Comparison of ENCODE assay signal across 8 cellular contexts in the genomic region with DNA sequence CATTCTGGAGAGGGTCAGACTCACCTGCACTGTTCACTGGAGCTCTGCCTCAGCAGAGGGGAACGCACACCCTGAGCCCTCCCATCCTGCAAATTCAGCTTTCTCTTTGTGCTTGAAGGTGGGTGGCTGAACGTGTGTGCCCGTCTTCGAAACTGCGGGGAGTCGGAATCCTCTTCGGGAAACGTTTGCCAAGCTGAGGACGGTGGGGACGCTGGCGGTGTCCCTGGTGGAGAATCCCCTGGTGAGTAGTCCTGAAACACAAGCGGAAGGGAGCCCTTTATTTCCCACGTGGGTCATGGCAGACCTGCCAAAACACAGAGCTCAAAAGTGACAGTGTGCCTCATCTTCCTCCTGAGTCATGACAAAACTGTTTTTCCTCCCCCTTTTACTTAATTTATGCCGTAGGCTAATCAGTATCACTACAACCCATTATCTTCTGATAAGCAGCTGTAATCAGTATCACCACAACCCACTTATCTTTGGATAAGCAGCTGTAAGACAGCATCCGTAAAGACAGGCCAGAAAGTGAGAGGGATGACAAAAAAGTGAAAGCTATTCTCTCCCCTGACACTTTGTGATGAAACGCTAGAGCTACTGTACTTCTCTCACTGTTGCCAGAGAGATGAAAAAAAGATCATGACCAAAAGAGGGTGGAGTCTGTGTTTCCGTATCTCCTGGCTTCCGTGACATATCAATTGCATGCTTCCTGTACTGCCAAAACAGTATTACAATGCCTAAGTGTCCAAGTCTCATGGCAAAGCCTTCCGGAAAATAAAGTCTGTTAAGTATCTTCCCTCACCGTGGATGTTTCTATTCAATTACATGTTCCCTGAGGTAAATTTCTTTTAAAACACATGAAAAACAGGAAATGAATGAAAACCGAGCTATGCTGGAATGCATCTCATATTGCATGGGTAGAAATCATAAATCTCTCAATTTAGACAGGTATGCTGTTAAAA.
DNase-seq lines count a peak whose midpoint lies in the region; ATAC-seq and TF ChIP-seq lines count a peak whose summit lies in the region.

No MANE protein-coding gene starts in this region.

- no peaks in the 10 kb centered on the region for H3K27me3 ChIP-seq in rectal smooth muscle tissue (ENCODE audit: control insufficient read depth, insufficient read depth, low read length)
- H3K27me3 ChIP-seq in uterus = no peaks in the 10 kb centered on the region

- H3K4me1 Mint-ChIP-seq in WTC11 = peaks cover 23% of the 10 kb centered on the region

- H3K36me3 Mint-ChIP-seq in WTC11 = peaks cover 20% of the 10 kb centered on the region

- peak; percentile 97 for ATAC-seq in GM18909 (IDR thresholded peaks at IDR 0.05; ENCODE audit: poor library complexity, unreplicated experiment)
- ATAC-seq in HG03060 (IDR thresholded peaks at IDR 0.05; ENCODE audit: low read depth, unreplicated experiment) = peak; percentile 92
- no peak for ATAC-seq in WTC11

- no peaks in the 10 kb centered on the region for H3K9me3 Mint-ChIP-seq in WTC11

- POLR2A ChIA-PET in WTC11 (lab: Charles Lee) = interaction anchor here (1.4 kb wide), 1 partner anchor 156 kb away, joined by 3 read pairs; a partner anchor contains a TSS

- TF ChIP-seq CTCF in WTC11 (IDR thresholded peaks at IDR 0.05) (no peak), uterus (IDR thresholded peaks at IDR 0.05) (no peak)

- intact Hi-C loops in uterus (cut with DNase I; ENCODE audit: low total_unique reads) = no loop called here

- DNase-seq in WTC11 (ENCODE audit: low spot score) (no peak), dermis blood vessel endothelial cell (peak; percentile 89), DMS114 treated with DMSO at 0.1 percent for 48 hours (lab: John Stamatoyannopoulos, UW; ENCODE audit: unreplicated experiment) (no peak), KG1 (lab: John Stamatoyannopoulos, UW) (no peak), uterus (no peak)

- H3K27ac ChIP-seq in rectal smooth muscle tissue (ENCODE audit: low read depth, low read length) = no peak overlapping the region
- H3K27ac ChIP-seq in uterus = peak overlapping the region in 1 of 2 donors; percentile 50

- no peaks in the 10 kb centered on the region for H3K9me3 ChIP-seq in uterus

- no peak overlapping the region for H3K4me3 Mint-ChIP-seq in WTC11

- H3K4me3 ChIP-seq in rectal smooth muscle tissue (ENCODE audit: low read length) (peak overlapping the region; percentile 0), uterus (no peak overlapping the region)

- H3K4me1 ChIP-seq in rectal smooth muscle tissue (ENCODE audit: control insufficient read depth, insufficient read depth, low read length) (no peaks in the 10 kb centered on the region), uterus (no peaks in the 10 kb centered on the region)

- CTCF ChIA-PET in WTC11 (lab: Charles Lee) = interaction anchor here (1.1 to 1.2 kb wide), 2 partner anchors 11 to 156 kb away, joined by 3 to 4 read pairs; a partner anchor contains a TSS

- no peak for TF ChIP-seq POLR2A in uterus (IDR thresholded peaks at IDR 0.05)

- H3K9ac ChIP-seq in rectal smooth muscle tissue (ENCODE audit: low read length) = no peak overlapping the region

- no peaks in the 10 kb centered on the region for H3K36me3 ChIP-seq in rectal smooth muscle tissue (ENCODE audit: control insufficient read depth, insufficient read depth, low read length)
- no peaks in the 10 kb centered on the region for H3K36me3 ChIP-seq in uterus

- peak overlapping the region; percentile 56 for H3K27ac Mint-ChIP-seq in WTC11

- H3K27me3 Mint-ChIP-seq in WTC11 (ENCODE audit: low read depth) = no peaks in the 10 kb centered on the region

TF ChIP-seq in WTC11, 78 proteins besides CTCF, POLR2A, EP300 and RAD21:
- TF ChIP-seq GTF2I (CRISPR knock-in tag; conservative IDR thresholded peaks at IDR 0.05) (no peak), NFATC4 (CRISPR knock-in tag; IDR thresholded peaks at IDR 0.05) (no peak), TCF7 (CRISPR knock-in tag; IDR thresholded peaks at IDR 0.05; ENCODE audit: low read depth) (no peak), HMGA2 (CRISPR knock-in tag; IDR thresholded peaks at IDR 0.05) (no peak), RORB (CRISPR knock-in tag; IDR thresholded peaks at IDR 0.05) (no peak), ZNF423 (CRISPR knock-in tag; IDR thresholded peaks at IDR 0.05) (no peak), ZNF121 (CRISPR knock-in tag; IDR thresholded peaks at IDR 0.05) (no peak), RELA (CRISPR knock-in tag; IDR thresholded peaks at IDR 0.05; ENCODE audit: borderline replicate concordance) (no peak), ZNF219 (CRISPR knock-in tag; IDR thresholded peaks at IDR 0.05; ENCODE audit: borderline replicate concordance) (no peak), ETV6 (CRISPR knock-in tag; IDR thresholded peaks at IDR 0.05) (no peak)
- TF ChIP-seq, protein P1, sequence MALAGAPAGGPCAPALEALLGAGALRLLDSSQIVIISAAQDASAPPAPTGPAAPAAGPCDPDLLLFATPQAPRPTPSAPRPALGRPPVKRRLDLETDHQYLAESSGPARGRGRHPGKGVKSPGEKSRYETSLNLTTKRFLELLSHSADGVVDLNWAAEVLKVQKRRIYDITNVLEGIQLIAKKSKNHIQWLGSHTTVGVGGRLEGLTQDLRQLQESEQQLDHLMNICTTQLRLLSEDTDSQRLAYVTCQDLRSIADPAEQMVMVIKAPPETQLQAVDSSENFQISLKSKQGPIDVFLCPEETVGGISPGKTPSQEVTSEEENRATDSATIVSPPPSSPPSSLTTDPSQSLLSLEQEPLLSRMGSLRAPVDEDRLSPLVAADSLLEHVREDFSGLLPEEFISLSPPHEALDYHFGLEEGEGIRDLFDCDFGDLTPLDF (CRISPR knock-in tag; IDR thresholded peaks at IDR 0.05) = no peak
- TF ChIP-seq, protein P2, sequence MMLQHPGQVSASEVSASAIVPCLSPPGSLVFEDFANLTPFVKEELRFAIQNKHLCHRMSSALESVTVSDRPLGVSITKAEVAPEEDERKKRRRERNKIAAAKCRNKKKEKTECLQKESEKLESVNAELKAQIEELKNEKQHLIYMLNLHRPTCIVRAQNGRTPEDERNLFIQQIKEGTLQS (CRISPR knock-in tag; conservative IDR thresholded peaks at IDR 0.05) = no peak
- TF ChIP-seq, protein P3, sequence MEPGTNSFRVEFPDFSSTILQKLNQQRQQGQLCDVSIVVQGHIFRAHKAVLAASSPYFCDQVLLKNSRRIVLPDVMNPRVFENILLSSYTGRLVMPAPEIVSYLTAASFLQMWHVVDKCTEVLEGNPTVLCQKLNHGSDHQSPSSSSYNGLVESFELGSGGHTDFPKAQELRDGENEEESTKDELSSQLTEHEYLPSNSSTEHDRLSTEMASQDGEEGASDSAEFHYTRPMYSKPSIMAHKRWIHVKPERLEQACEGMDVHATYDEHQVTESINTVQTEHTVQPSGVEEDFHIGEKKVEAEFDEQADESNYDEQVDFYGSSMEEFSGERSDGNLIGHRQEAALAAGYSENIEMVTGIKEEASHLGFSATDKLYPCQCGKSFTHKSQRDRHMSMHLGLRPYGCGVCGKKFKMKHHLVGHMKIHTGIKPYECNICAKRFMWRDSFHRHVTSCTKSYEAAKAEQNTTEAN (CRISPR knock-in tag; IDR thresholded peaks at IDR 0.05) = no peak
- TF ChIP-seq, protein P4, sequence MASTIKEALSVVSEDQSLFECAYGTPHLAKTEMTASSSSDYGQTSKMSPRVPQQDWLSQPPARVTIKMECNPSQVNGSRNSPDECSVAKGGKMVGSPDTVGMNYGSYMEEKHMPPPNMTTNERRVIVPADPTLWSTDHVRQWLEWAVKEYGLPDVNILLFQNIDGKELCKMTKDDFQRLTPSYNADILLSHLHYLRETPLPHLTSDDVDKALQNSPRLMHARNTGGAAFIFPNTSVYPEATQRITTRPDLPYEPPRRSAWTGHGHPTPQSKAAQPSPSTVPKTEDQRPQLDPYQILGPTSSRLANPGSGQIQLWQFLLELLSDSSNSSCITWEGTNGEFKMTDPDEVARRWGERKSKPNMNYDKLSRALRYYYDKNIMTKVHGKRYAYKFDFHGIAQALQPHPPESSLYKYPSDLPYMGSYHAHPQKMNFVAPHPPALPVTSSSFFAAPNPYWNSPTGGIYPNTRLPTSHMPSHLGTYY (CRISPR knock-in tag; IDR thresholded peaks at IDR 0.05) = no peak
- TF ChIP-seq, protein P5, sequence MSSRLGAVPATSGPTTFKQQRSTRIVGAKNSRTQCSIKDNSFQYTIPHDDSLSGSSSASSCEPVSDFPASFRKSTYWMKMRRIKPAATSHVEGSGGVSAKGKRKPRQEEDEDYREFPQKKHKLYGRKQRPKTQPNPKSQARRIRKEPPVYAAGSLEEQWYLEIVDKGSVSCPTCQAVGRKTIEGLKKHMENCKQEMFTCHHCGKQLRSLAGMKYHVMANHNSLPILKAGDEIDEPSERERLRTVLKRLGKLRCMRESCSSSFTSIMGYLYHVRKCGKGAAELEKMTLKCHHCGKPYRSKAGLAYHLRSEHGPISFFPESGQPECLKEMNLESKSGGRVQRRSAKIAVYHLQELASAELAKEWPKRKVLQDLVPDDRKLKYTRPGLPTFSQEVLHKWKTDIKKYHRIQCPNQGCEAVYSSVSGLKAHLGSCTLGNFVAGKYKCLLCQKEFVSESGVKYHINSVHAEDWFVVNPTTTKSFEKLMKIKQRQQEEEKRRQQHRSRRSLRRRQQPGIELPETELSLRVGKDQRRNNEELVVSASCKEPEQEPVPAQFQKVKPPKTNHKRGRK (CRISPR knock-in tag; IDR thresholded peaks at IDR 0.05; ENCODE audit: borderline replicate concordance) = no peak
- TF ChIP-seq, protein P6, sequence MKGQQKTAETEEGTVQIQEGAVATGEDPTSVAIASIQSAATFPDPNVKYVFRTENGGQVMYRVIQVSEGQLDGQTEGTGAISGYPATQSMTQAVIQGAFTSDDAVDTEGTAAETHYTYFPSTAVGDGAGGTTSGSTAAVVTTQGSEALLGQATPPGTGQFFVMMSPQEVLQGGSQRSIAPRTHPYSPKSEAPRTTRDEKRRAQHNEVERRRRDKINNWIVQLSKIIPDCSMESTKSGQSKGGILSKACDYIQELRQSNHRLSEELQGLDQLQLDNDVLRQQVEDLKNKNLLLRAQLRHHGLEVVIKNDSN (CRISPR knock-in tag; IDR thresholded peaks at IDR 0.05) = no peak
